In the genomic region with DNA sequence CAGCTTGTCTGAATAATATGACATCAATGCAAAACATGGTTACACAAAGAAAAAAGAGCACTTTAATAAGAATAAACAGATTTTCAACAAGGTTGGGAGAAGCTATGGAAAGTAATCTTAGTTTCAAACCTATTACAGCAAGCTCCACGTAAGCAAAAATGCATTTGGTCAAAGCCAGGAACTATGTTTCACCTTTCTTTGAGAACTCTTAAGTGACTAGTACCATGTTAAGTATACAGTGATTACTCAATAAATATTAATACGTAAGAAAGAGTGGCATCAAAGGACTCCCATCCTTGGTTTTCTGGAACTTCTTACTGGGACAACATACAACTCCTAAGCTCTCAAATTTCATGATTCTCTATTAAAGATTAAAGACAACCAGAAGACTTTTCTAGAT, we compare ENCODE assay signal across 3 cellular contexts.
"Had no signal": no experiment of that assay in that cellular context is flagged by ENCODE, and none has a peak within 500 bp of the region (broad histone marks: within the 10 kb centered on the region; RNA-seq: fewer than 3 reads in every experiment).

No MANE protein-coding gene starts in this region.

- H3K4me3 ChIP-seq: GM12878 had no signal

- ATAC-seq: GM12878 had no signal

- DNase-seq: GDM1, GF-D8 had no signal
